ENCODE assay signal across 22 cellular contexts in genomic region chr4:17939061-17939460, GRCh38.
DNase-seq lines count a peak whose midpoint lies in the region; ATAC-seq, FAIRE-seq and TF ChIP-seq lines count a peak whose summit lies in the region.
"Had no signal": no experiment of that assay in that cellular context is flagged by ENCODE, and none has a peak within 500 bp of the region (broad histone marks: within the 10 kb centered on the region; RNA-seq: fewer than 3 reads in every experiment).

No MANE protein-coding gene starts in this region.

- no peaks in the 10 kb centered on the region for H3F3A ChIP-seq in SK-N-SH (replicated peaks; ENCODE audit: insufficient read depth)

- H3K4me1 Mint-ChIP-seq in central memory CD8-positive, alpha-beta T cell, result peaks cover 11% of the 10 kb centered on the region

- no peak overlapping the region for H3K27ac ChIP-seq in SK-N-SH (ENCODE audit: low read depth in 2 of 2, low read length in 1 of 2)
- no peak overlapping the region for H3K27ac ChIP-seq in testis
- H3K27ac ChIP-seq: 22Rv1, A549, C4-2B had no signal

- CTCF ChIA-PET in SK-N-SH (lab: Yijun Ruan, JAX), result no interaction called here

- no peak overlapping the region for H3K4me2 ChIP-seq in SK-N-SH
- H3K4me2 ChIP-seq: A549 had no signal

- peaks cover 9% of the 10 kb centered on the region for H3K79me2 ChIP-seq in SK-N-SH (ENCODE audit: insufficient read depth)

- TF ChIP-seq POLR2A in testis (IDR thresholded peaks at IDR 0.05), result no peak

- 65% methylated on average over 2 of the region's 2 CpGs for WGBS in SK-N-SH (ENCODE audit: low lambda C conversion rate)
- WGBS in testis, 2 donors, result 61 to 76% methylated on average over 2 of the region's 2 CpGs

- no peak for DNase-seq in SK-N-SH
- peak; percentile 17 for DNase-seq in EL
- DNase-seq in central memory CD8-positive, alpha-beta T cell (ENCODE audit: low spot score in 2 of 2), result no peak
- DNase-seq in OCI-M2 (lab: John Stamatoyannopoulos, UW; ENCODE audit: unreplicated experiment), result no peak
- no peak for DNase-seq in testis
- DNase-seq: AML-193; CD4-positive, alpha-beta T cell; DMS79 treated with DMSO at 0.1 percent for 48 hours; GOT3; H7; HFFc6 had no signal

- H3K9me2 ChIP-seq in SK-N-SH, result no peaks in the 10 kb centered on the region

- FAIRE-seq in islet of Langerhans (lab: Jason Lieb, UNC), result peak; percentile 72
- FAIRE-seq: A549, G401.6, GM12891, HepG2 had no signal

- no peak for TF ChIP-seq RAD21 in SK-N-SH (IDR thresholded peaks at IDR 0.05; ENCODE audit: low read length)

- H3K27me3 Mint-ChIP-seq in central memory CD8-positive, alpha-beta T cell, result no peaks in the 10 kb centered on the region
- H3K27me3 Mint-ChIP-seq: CD4-positive, alpha-beta T cell; IgD-negative memory B cell had no signal

- peaks cover 0 to 7% of the 10 kb centered on the region in 2 experiments; a peak in 2 of 4 replicates for H3K4me1 ChIP-seq in SK-N-SH (ENCODE audit: control insufficient read depth in 1 of 2, insufficient read depth in 2 of 2, low read depth in 1 of 2, low read length in 1 of 2)
- no peaks in the 10 kb centered on the region for H3K4me1 ChIP-seq in testis
- H3K4me1 ChIP-seq: A549 had no signal

- no peak overlapping the region for H3K9ac ChIP-seq in SK-N-SH

- H3K9me3 ChIP-seq in SK-N-SH (0 out of 2 replicates have a peak, but pooled peaks cover 2% of the 10 kb centered on the region), testis (no peaks in the 10 kb centered on the region)
- H3K9me3 ChIP-seq: A549 had no signal

- POLR2A ChIA-PET in SK-N-SH (lab: Yijun Ruan, JAX), result no interaction called here

- TF ChIP-seq EP300 in SK-N-SH (IDR thresholded peaks at IDR 0.05; ENCODE audit: borderline replicate concordance in 1 of 2, low read depth in 1 of 2, low read length in 1 of 2), result no peak

- no peaks in the 10 kb centered on the region for H4K20me1 ChIP-seq in SK-N-SH (ENCODE audit: insufficient read depth)

- H3K9me3 Mint-ChIP-seq in central memory CD8-positive, alpha-beta T cell, result peaks cover 5% of the 10 kb centered on the region
- H3K9me3 Mint-ChIP-seq: HFFc6 had no signal

- ATAC-seq in SK-N-SH treated with all-trans-retinoic acid at 6 μM for 48 hours (no peak), GM19452 (IDR thresholded peaks at IDR 0.05; ENCODE audit: unreplicated experiment) (no peak)
- no peak for ATAC-seq in central memory CD8-positive, alpha-beta T cell (replicated peaks; ENCODE audit: extremely low read depth, poor library complexity, severe bottlenecking)
- ATAC-seq: A549, HCT116, HepG2 had no signal

- no peak overlapping the region for H2AFZ ChIP-seq in SK-N-SH (ENCODE audit: low read depth)

- peaks cover 5% of the 10 kb centered on the region for H3K36me3 Mint-ChIP-seq in central memory CD8-positive, alpha-beta T cell (ENCODE audit: insufficient read depth)

- peak overlapping the region; percentile 14 for H3K27ac Mint-ChIP-seq in central memory CD8-positive, alpha-beta T cell (ENCODE audit: low read depth)
- H3K27ac Mint-ChIP-seq: CD4-positive, alpha-beta T cell; IgD-negative memory B cell had no signal

- H3K4me3 ChIP-seq in SK-N-SH (ENCODE audit: low read depth in 2 of 2, low read length in 1 of 2), result no peak overlapping the region
- no peak overlapping the region for H3K4me3 ChIP-seq in testis
- H3K4me3 ChIP-seq: A549 had no signal

- H3K36me3 ChIP-seq in SK-N-SH (replicated peaks in 1 of 2; ENCODE audit: control insufficient read depth in 1 of 2, insufficient read depth in 2 of 2, low read length in 1 of 2) (peaks cover 0 to 14% of the 10 kb centered on the region in 2 experiments), testis (ENCODE audit: low read depth, missing control alignments) (no peaks in the 10 kb centered on the region)

- no peak for TF ChIP-seq CTCF in SK-N-SH (IDR thresholded peaks at IDR 0.05)
- TF ChIP-seq CTCF in testis (IDR thresholded peaks at IDR 0.05), result no peak

- H3K27me3 ChIP-seq in SK-N-SH (ENCODE audit: insufficient read depth), result no peaks in the 10 kb centered on the region
- no peaks in the 10 kb centered on the region for H3K27me3 ChIP-seq in testis

- no peak overlapping the region for H3K4me3 Mint-ChIP-seq in central memory CD8-positive, alpha-beta T cell
- H3K4me3 Mint-ChIP-seq: CD4-positive, alpha-beta T cell; HFFc6 had no signal

- intact Hi-C loops in testis (cut with DNase I; ENCODE audit: low total_unique reads), result no loop called here

TF ChIP-seq in SK-N-SH, 30 proteins besides CTCF, POLR2A, EP300 and RAD21:
- TF ChIP-seq GATA2 (CRISPR knock-in tag; IDR thresholded peaks at IDR 0.05) (peak; percentile 34; the same call in 1 of the 2 replicates), USF1 (IDR thresholded peaks at IDR 0.05; ENCODE audit: borderline replicate concordance, low read depth) (no peak)

TF ChIP-seq in SK-N-SH treated with all-trans-retinoic acid at 6 μM for 48 hours, 23 proteins besides CTCF, POLR2A, EP300 and RAD21:
- TF ChIP-seq PATZ1 (CRISPR knock-in tag; IDR thresholded peaks at IDR 0.05; ENCODE audit: borderline replicate concordance), result no peak
- no peak for TF ChIP-seq RARB (CRISPR knock-in tag; IDR thresholded peaks at IDR 0.05)
- no peak for TF ChIP-seq ISL1 (CRISPR knock-in tag; IDR thresholded peaks at IDR 0.05)
- no peak for TF ChIP-seq TSHZ2 (CRISPR knock-in tag; IDR thresholded peaks at IDR 0.05)
- TF ChIP-seq CSDC2 (CRISPR knock-in tag; IDR thresholded peaks at IDR 0.05), result no peak
- TF ChIP-seq ZFP30 (CRISPR knock-in tag; IDR thresholded peaks at IDR 0.05), result no peak
- TF ChIP-seq POU6F1 (CRISPR knock-in tag; IDR thresholded peaks at IDR 0.05; ENCODE audit: borderline replicate concordance, low read depth), result no peak
- no peak for TF ChIP-seq ZNF565 (CRISPR knock-in tag; conservative IDR thresholded peaks at IDR 0.05; ENCODE audit: low read depth)
